8 cellular contexts compared by ENCODE assay signal in the genomic region with DNA sequence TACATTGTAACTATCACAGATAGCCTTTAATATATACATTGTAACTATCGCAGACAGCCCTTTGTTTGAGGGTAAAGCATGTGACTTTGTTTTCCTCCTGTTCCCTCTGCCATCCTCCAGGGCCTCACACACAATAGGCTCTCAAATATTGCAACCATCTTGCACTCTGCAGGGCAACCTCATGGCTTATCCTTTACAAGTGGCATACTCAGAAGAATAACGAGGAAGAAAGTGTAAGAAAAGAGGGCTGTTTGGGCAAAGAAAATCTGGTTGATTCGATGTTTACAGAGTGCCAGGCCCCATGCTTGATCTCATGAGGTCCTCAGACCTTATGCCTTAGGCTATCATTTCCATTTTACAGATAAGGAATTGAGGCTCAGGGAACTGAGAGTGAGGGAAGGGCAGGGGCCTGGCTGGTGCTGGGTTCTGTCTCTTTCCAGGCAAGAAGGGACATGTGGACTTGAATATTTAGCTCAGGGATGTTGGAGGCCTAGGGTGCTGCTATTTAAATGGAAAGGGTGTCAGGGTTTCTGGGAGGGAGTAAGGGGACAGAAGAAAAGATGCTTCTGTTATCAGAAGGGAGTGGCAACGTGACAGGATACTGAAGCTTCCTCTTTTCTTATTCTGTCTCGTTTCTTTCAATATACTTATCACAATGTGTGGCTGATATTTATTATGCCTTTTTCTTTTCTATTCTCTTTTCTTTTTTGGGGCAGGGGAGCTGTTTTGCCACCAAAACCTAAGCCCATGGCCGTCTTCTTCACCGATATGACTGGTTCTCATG. TPM values are rescaled to one million over a fixed set of nuclear protein-coding genes. Genes with fewer than 3 reads are reported as not detected.
A peak's percentile ranks its signal among the peaks of the same experiment; 100 is the strongest.
DNase-seq lines count a peak whose midpoint lies in the region; ATAC-seq and TF ChIP-seq lines count a peak whose summit lies in the region.

No MANE protein-coding gene starts in this region.

- H3K9me3 ChIP-seq in Karpas-422 (ENCODE audit: low read length): no peaks in the 10 kb centered on the region

- H3K4me3 ChIP-seq in Karpas-422 (ENCODE audit: low read length): peak overlapping the region; percentile 92
- peak overlapping the region; percentile 92 for H3K4me3 ChIP-seq in brain microvascular endothelial cell (ENCODE audit: low read depth, low read length)

- peaks cover 21% of the 10 kb centered on the region for H3K4me1 ChIP-seq in Karpas-422 (ENCODE audit: low read length)

- H3K36me3 ChIP-seq in Karpas-422 (ENCODE audit: insufficient read depth, low read length): no peaks in the 10 kb centered on the region
- H3K36me3 ChIP-seq in brain microvascular endothelial cell (replicated peaks): peaks cover 4% of the 10 kb centered on the region

- H3K27ac Mint-ChIP-seq in CD14-positive monocyte: peak overlapping the region; percentile 30 to 94 (median 91)
- peak overlapping the region; percentile 87 to 99 (median 94) for H3K27ac Mint-ChIP-seq in naive B cell

- peaks cover 2 to 10% (median 6%) of the 10 kb centered on the region in 3 donors for H3K27me3 Mint-ChIP-seq in CD14-positive monocyte (ENCODE audit: low read depth in 3 of 3)
- peaks cover 0 to 23% (median 15%) of the 10 kb centered on the region in 3 donors for H3K27me3 Mint-ChIP-seq in naive B cell

- DNase-seq in CD14-positive monocyte (ENCODE audit: low spot score) (no peak), Karpas-422 (peak; percentile 71), brain microvascular endothelial cell (no peak), naive B cell (peak; percentile 35), mesenteric fat pad (ENCODE audit: low spot score) (no peak), NCI-H1417 treated with DMSO at 0.1 percent for 48 hours (lab: John Stamatoyannopoulos, UW) (no peak)

- peaks cover 52% of the 10 kb centered on the region for H3K79me2 ChIP-seq in Karpas-422 (ENCODE audit: low read length)

- TF ChIP-seq CTCF in CD14-positive monocyte (IDR thresholded peaks at IDR 0.05) (no peak), brain microvascular endothelial cell (IDR thresholded peaks at IDR 0.05; ENCODE audit: low read depth, low read length, missing control alignments) (no peak)

- peak overlapping the region; percentile 99 for H3K9ac ChIP-seq in Karpas-422 (ENCODE audit: low read length)

- intact Hi-C loops in CD14-positive monocyte (cut with micrococcal nuclease): no loop called here

- peak; percentile 20 to 30 for ATAC-seq in naive B cell (ENCODE audit: low read depth in 2 of 2)
- ATAC-seq in GM18867 (IDR thresholded peaks at IDR 0.05; ENCODE audit: unreplicated experiment): no peak
- no peak for ATAC-seq in HG02798 (IDR thresholded peaks at IDR 0.05; ENCODE audit: poor library complexity, unreplicated experiment)

- peak overlapping the region; percentile 41 for H3K27ac ChIP-seq in Karpas-422 (ENCODE audit: low read length)
- no peak overlapping the region for H3K27ac ChIP-seq in brain microvascular endothelial cell

- H3K4me3 Mint-ChIP-seq in CD14-positive monocyte: peak overlapping the region; percentile 88 to 97
- H3K4me3 Mint-ChIP-seq in naive B cell: peak overlapping the region; percentile 92 to 100 (median 96)

- in situ Hi-C loops in brain microvascular endothelial cell (cut with HindIII; ENCODE audit: low pct_ligation_motif_present, low sequenced_read_pairs): no loop called here

- H4K20me1 ChIP-seq in Karpas-422 (ENCODE audit: insufficient read depth, low read depth, low read length): no peaks in the 10 kb centered on the region; the same call in 1 of the 2 replicates

- H2AFZ ChIP-seq in Karpas-422 (ENCODE audit: low read length): peak overlapping the region; percentile 67; the same call in 1 of the 2 replicates

- H3K9me2 ChIP-seq in Karpas-422 (replicated peaks; ENCODE audit: insufficient read depth, low read length): no peaks in the 10 kb centered on the region

- H3K27me3 ChIP-seq in Karpas-422 (ENCODE audit: low read length) (no peaks in the 10 kb centered on the region), brain microvascular endothelial cell (replicated peaks) (no peaks in the 10 kb centered on the region)

- H3K9me3 Mint-ChIP-seq in CD14-positive monocyte (no peaks in the 10 kb centered on the region), naive B cell (no peaks in the 10 kb centered on the region)

- peak overlapping the region; percentile 82 for H3K4me2 ChIP-seq in Karpas-422 (ENCODE audit: low read depth, low read length, poor library complexity, severe bottlenecking)

- H3K36me3 Mint-ChIP-seq in CD14-positive monocyte (peaks cover 1 to 3% of the 10 kb centered on the region in 2 donors), naive B cell (peaks cover 0 to 5% of the 10 kb centered on the region in 2 donors)

- H3K4me1 Mint-ChIP-seq in CD14-positive monocyte (peaks cover 29% of the 10 kb centered on the region), naive B cell (peaks cover 34 to 40% (median 34%) of the 10 kb centered on the region in 3 donors)

RNA-seq across cellular contexts. Expression of gene SAMM50, which starts 1.1 kb away (rescaled TPM):
- polyA plus RNA-seq in CD14-positive monocyte (10 to 100 TPM; 62.5 to 70.0 TPM), naive B cell (ENCODE audit: low read depth in 6 of 6) (10 to 100 TPM; 64.0 to 96.1 (median 75.4) TPM)
- total RNA-seq in Karpas-422 (2014; rRNA removed; shearing (Covaris generic); ENCODE audit: low replicate concordance): 37.3 and 42.9 TPM in 2 replicates
- total RNA-seq in mesenteric fat pad: 49.4 TPM

RNA-seq across cellular contexts. Expression of gene PNPLA3, which starts 30.6 kb away (rescaled TPM):
- polyA plus RNA-seq in CD14-positive monocyte (not detected), naive B cell (ENCODE audit: low read depth in 6 of 6) (not detected)
- not detected in 2 replicates for total RNA-seq in Karpas-422 (2014; rRNA removed; shearing (Covaris generic); ENCODE audit: low replicate concordance)
- 0.93 TPM for total RNA-seq in mesenteric fat pad

Comparison
In these comparisons a context has a peak if more than half of its experiments do, and no peak if none do; other contexts are left out.
1. DNase-seq: peak in Karpas-422 (single experiment) and naive B cell (single experiment); none in CD14-positive monocyte (single experiment), brain microvascular endothelial cell (single experiment), mesenteric fat pad (single experiment) and NCI-H1417 treated with DMSO at 0.1 percent for 48 hours (single experiment).
2. ATAC-seq: peak in naive B cell (2 of 2); none in GM18867 (single experiment) and HG02798 (single experiment).